8 cellular contexts compared by ENCODE assay signal in genomic region chr5:172659909-172660628, GRCh38. TPM values are rescaled to one million over a fixed set of nuclear protein-coding genes. Genes with fewer than 3 reads are reported as not detected.
DNase-seq lines count a peak whose midpoint lies in the region; ATAC-seq and TF ChIP-seq lines count a peak whose summit lies in the region.

No MANE protein-coding gene starts in this region.

- DNase-seq in DMS 273 (lab: John Stamatoyannopoulos, UW; ENCODE audit: unreplicated experiment) (peak; percentile 70), DMS 273 treated with DMSO at 0.1 percent for 48 hours (lab: John Stamatoyannopoulos, UW) (no peak), right cardiac atrium (peak; percentile 93 to 95 (median 95)), retina (peak; percentile 90), A673 (ENCODE audit: low spot score) (no peak)
- DNase-seq in activated CD4-positive, alpha-beta memory T cell treated with anti-CD3 and anti-CD28 coated beads for 36 hours = no peak

- TF ChIP-seq CTCF in A673 (conservative IDR thresholded peaks at IDR 0.05; ENCODE audit: low read depth, low read length) = no peak

- H3K4me3 ChIP-seq in right cardiac atrium (ENCODE audit: low read length) (no peak overlapping the region), A673 (ENCODE audit: low read depth, low read length, poor library complexity, severe bottlenecking) (no peak overlapping the region)

- H3K36me3 ChIP-seq in A673 (ENCODE audit: insufficient read depth, low read length, poor library complexity, severe bottlenecking) = no peaks in the 10 kb centered on the region

- intact Hi-C loops in right cardiac atrium (cut with DNase I) = loop anchor here in 1 of 4 donors (5.0 kb wide), 1 partner anchor 37 kb away; no protein-coding TSS in a partner anchor
- intact Hi-C loops in A673 (cut with micrococcal nuclease; ENCODE audit: unreplicated experiment) = no loop called here
- intact Hi-C loops in activated CD4-positive, alpha-beta memory T cell treated with anti-CD3 and anti-CD28 coated beads for 36 hours (cut with micrococcal nuclease) = no loop called here

- WGBS in adipose tissue, 3 donors = 21 to 33% (median 28%) methylated on average over 18 of the region's 18 CpGs
- 11% methylated on average over 18 of the region's 18 CpGs for WGBS in right cardiac atrium

- no TSS peak for BruUV-seq in A673 (replicated peaks; lab: Mats Ljungman, UMichigan)

- H3K4me1 Mint-ChIP-seq in activated CD4-positive, alpha-beta memory T cell treated with anti-CD3 and anti-CD28 coated beads for 36 hours (ENCODE audit: low read depth) = no peaks in the 10 kb centered on the region

- peaks cover 29% of the 10 kb centered on the region for H3K4me1 ChIP-seq in right cardiac atrium (ENCODE audit: control insufficient read depth, insufficient read depth, low read length)
- H3K4me1 ChIP-seq in A673 (ENCODE audit: insufficient read depth, low read length, poor library complexity, severe bottlenecking) = no peaks in the 10 kb centered on the region

- H3K27ac Mint-ChIP-seq in activated CD4-positive, alpha-beta memory T cell treated with anti-CD3 and anti-CD28 coated beads for 36 hours = no peak overlapping the region

- POLR2A ChIA-PET in A673 (lab: Charles Lee; ENCODE audit: low non-redundant PET) = no interaction called here
- POLR2A ChIA-PET in activated CD4-positive, alpha-beta memory T cell treated with anti-CD3 and anti-CD28 coated beads for 36 hours (lab: Charles Lee) = no interaction called here

- H3K4me3 Mint-ChIP-seq in activated CD4-positive, alpha-beta memory T cell treated with anti-CD3 and anti-CD28 coated beads for 36 hours = no peak overlapping the region

- ATAC-seq in right cardiac atrium (peak; percentile 92 to 93), GM21367 (IDR thresholded peaks at IDR 0.05; ENCODE audit: unreplicated experiment) (no peak)

- H3K9me3 ChIP-seq in right cardiac atrium (ENCODE audit: control insufficient read depth, low read length) (no peaks in the 10 kb centered on the region), A673 (ENCODE audit: low read depth, low read length, poor library complexity, severe bottlenecking) (peaks cover 3% of the 10 kb centered on the region)

- H3K36me3 Mint-ChIP-seq in activated CD4-positive, alpha-beta memory T cell treated with anti-CD3 and anti-CD28 coated beads for 36 hours = peaks cover 4% of the 10 kb centered on the region

- no peaks in the 10 kb centered on the region for H3K27me3 ChIP-seq in right cardiac atrium (ENCODE audit: control insufficient read depth, insufficient read depth)
- H3K27me3 ChIP-seq in A673 (replicated peaks; ENCODE audit: insufficient read depth, low read depth, low read length, poor library complexity) = no peaks in the 10 kb centered on the region

- H3K27ac ChIP-seq in adipose tissue (ENCODE audit: low read depth, low read length) (peak overlapping the region; percentile 43), right cardiac atrium (ENCODE audit: low read length) (peak overlapping the region; percentile 59), A673 (ENCODE audit: low read depth, low read length, poor library complexity, severe bottlenecking) (no peak overlapping the region)

- no peaks in the 10 kb centered on the region for H3K27me3 Mint-ChIP-seq in activated CD4-positive, alpha-beta memory T cell treated with anti-CD3 and anti-CD28 coated beads for 36 hours

- CTCF ChIA-PET in A673 (lab: Charles Lee) = no interaction called here
- CTCF ChIA-PET in activated CD4-positive, alpha-beta memory T cell treated with anti-CD3 and anti-CD28 coated beads for 36 hours (lab: Charles Lee) = interaction anchor here (1.1 kb wide), 1 partner anchor 37 kb away, joined by 3 read pairs; no protein-coding TSS in a partner anchor

- H3K9me3 Mint-ChIP-seq in activated CD4-positive, alpha-beta memory T cell treated with anti-CD3 and anti-CD28 coated beads for 36 hours = peaks cover 18% of the 10 kb centered on the region

RNA-seq across cellular contexts. Expression of gene NEURL1B, which starts 19.0 kb away (rescaled TPM):
- polyA plus RNA-seq in adipose tissue (10 to 100 TPM in 2 of 3 donors, 1 to 10 TPM in 1; 3.7 to 17.5 (median 12.8) TPM), right cardiac atrium (16.7 TPM)
- total RNA-seq in right cardiac atrium (10 to 100 TPM; 13.2 to 23.1 (median 18.1) TPM), A673 (2021) (5.1 and 5.7 TPM in 2 replicates)
- total RNA-seq in activated CD4-positive, alpha-beta memory T cell treated with anti-CD3 and anti-CD28 coated beads for 36 hours = under 1 TPM; 0.29 to 0.38 TPM

Comparison
In these comparisons a context has a peak if more than half of its experiments do, and no peak if none do; other contexts are left out.
1. DNase-seq: peak in DMS 273 (single experiment), right cardiac atrium (3 of 3) and retina (single experiment); none in DMS 273 treated with DMSO at 0.1 percent for 48 hours (single experiment), A673 (single experiment) and activated CD4-positive, alpha-beta memory T cell treated with anti-CD3 and anti-CD28 coated beads for 36 hours (single experiment).